In genomic region chr15:90594297-90594696, GRCh38 we compare ENCODE assay signal across 8 cellular contexts.
DNase-seq lines count a peak whose midpoint lies in the region; ATAC-seq, FAIRE-seq and TF ChIP-seq lines count a peak whose summit lies in the region.

No MANE protein-coding gene starts in this region.

- DNase-seq in A673 (ENCODE audit: low spot score) (peak; percentile 65), SHP77 (lab: John Stamatoyannopoulos, UW) (peak; percentile 74 to 79), kidney (peak; percentile 92), foreskin fibroblast (no peak), T1000 (lab: John Stamatoyannopoulos, UW) (no peak)
- peak; percentile 46 to 81 (median 73) for DNase-seq in stimulated activated CD4-positive, alpha-beta T cell treated with anti-CD3 and anti-CD28 coated beads, TNF-alpha, amount 100 ng/mL, for 4 hours (ENCODE audit: low read depth in 3 of 3)

- no peak overlapping the region for H3K9ac ChIP-seq in kidney (ENCODE audit: low read length in 2 of 2)

- H3K36me3 Mint-ChIP-seq in activated naive CD8-positive, alpha-beta T cell, result peaks cover 8% of the 10 kb centered on the region

- H3K4me1 ChIP-seq in A673 (ENCODE audit: insufficient read depth, low read length, poor library complexity, severe bottlenecking) (peaks cover 30% of the 10 kb centered on the region), kidney (ENCODE audit: control insufficient read depth in 1 of 2, insufficient read depth in 1 of 2, low read depth in 1 of 2, low read length in 2 of 2) (peaks cover 0 to 7% of the 10 kb centered on the region in 2 donors)

- H3K27ac ChIP-seq in A673 (ENCODE audit: low read depth, low read length, poor library complexity, severe bottlenecking), result peak overlapping the region; percentile 44
- peak overlapping the region; percentile 12 to 40 for H3K27ac ChIP-seq in kidney (ENCODE audit: low read depth in 2 of 2, low read length in 2 of 2)

- POLR2A ChIA-PET in A673 (lab: Charles Lee; ENCODE audit: low non-redundant PET), result no interaction called here

- H3K9me3 ChIP-seq in A673 (ENCODE audit: low read depth, low read length, poor library complexity, severe bottlenecking) (no peaks in the 10 kb centered on the region), kidney (ENCODE audit: control insufficient read depth in 1 of 2, low read length in 2 of 2) (no peaks in the 10 kb centered on the region)

- no peaks in the 10 kb centered on the region for H3K36me3 ChIP-seq in A673 (ENCODE audit: insufficient read depth, low read length, poor library complexity, severe bottlenecking)
- no peaks in the 10 kb centered on the region for H3K36me3 ChIP-seq in kidney (ENCODE audit: control insufficient read depth in 1 of 2, insufficient read depth in 2 of 2, low read length in 2 of 2)

- H3K4me3 ChIP-seq in A673 (ENCODE audit: low read depth, low read length, poor library complexity, severe bottlenecking) (no peak overlapping the region), kidney (ENCODE audit: low read length in 2 of 2) (no peak overlapping the region), foreskin fibroblast (ENCODE audit: low read depth in 1 of 2, low read length in 2 of 2) (no peak overlapping the region)

- peaks cover 78% of the 10 kb centered on the region for H3K4me1 Mint-ChIP-seq in activated naive CD8-positive, alpha-beta T cell (ENCODE audit: low read depth)

- no peaks in the 10 kb centered on the region for H3K27me3 Mint-ChIP-seq in activated naive CD8-positive, alpha-beta T cell

- no TSS peak for BruUV-seq in A673 (replicated peaks; lab: Mats Ljungman, UMichigan)

- TF ChIP-seq CTCF in A673 (conservative IDR thresholded peaks at IDR 0.05; ENCODE audit: low read depth, low read length) (no peak), kidney (IDR thresholded peaks at IDR 0.05; ENCODE audit: borderline replicate concordance, extremely low read depth, insufficient read depth) (no peak), foreskin fibroblast (IDR thresholded peaks at IDR 0.05; ENCODE audit: low read depth, low read length) (no peak)

- CTCF ChIA-PET in A673 (lab: Charles Lee), result no interaction called here

- H3K4me3 Mint-ChIP-seq in activated naive CD8-positive, alpha-beta T cell, result peak overlapping the region; percentile 81

- intact Hi-C loops in A673 (cut with micrococcal nuclease; ENCODE audit: unreplicated experiment), result loop anchor here (5.0 kb wide), 1 partner anchor 62 kb away; no protein-coding TSS in a partner anchor
- intact Hi-C loops in kidney (cut with DNase I), result no loop called here

- H3K27me3 ChIP-seq in A673 (replicated peaks; ENCODE audit: insufficient read depth, low read depth, low read length, poor library complexity), result no peaks in the 10 kb centered on the region

- ATAC-seq in GM21723 (IDR thresholded peaks at IDR 0.05; ENCODE audit: unreplicated experiment), result peak; percentile 32

- H3K9me3 Mint-ChIP-seq in activated naive CD8-positive, alpha-beta T cell (ENCODE audit: low read depth), result no peaks in the 10 kb centered on the region

- no peak for FAIRE-seq in kidney (lab: Jason Lieb, UNC)

- H3K27ac Mint-ChIP-seq in activated naive CD8-positive, alpha-beta T cell, result peak overlapping the region; percentile 99

Comparison
In these comparisons a context has a peak if more than half of its experiments do, and no peak if none do; other contexts are left out.
1. DNase-seq: peak in A673 (single experiment), SHP77 (2 of 2), kidney (single experiment) and stimulated activated CD4-positive, alpha-beta T cell treated with anti-CD3 and anti-CD28 coated beads, TNF-alpha, amount 100 ng/mL, for 4 hours (3 of 3); none in foreskin fibroblast (0 of 2) and T1000 (single experiment).